In genomic region chr3:36924748-36925521, GRCh38 we compare ENCODE assay signal across 18 cellular contexts. TPM values are rescaled to one million over a fixed set of nuclear protein-coding genes. Genes with fewer than 3 reads are reported as not detected.
DNase-seq lines count a peak whose midpoint lies in the region; ATAC-seq and TF ChIP-seq lines count a peak whose summit lies in the region.
"Had no signal": no experiment of that assay in that cellular context is flagged by ENCODE, and none has a peak within 500 bp of the region (broad histone marks: within the 10 kb centered on the region; RNA-seq: fewer than 3 reads in every experiment).

No MANE protein-coding gene starts in this region.

- WGBS in thymus = 6% methylated on average over 2 of the region's 2 CpGs

- H3K27ac ChIP-seq in iPS-18a (ENCODE audit: low read length) = no peak overlapping the region
- no peak overlapping the region for H3K27ac ChIP-seq in thymus (ENCODE audit: low read depth)
- no peak overlapping the region for H3K27ac ChIP-seq in tibial artery
- H3K27ac ChIP-seq: thyroid gland had no signal

- H3K4me3 ChIP-seq in iPS-18a (ENCODE audit: low read length) (peak overlapping the region; percentile 40), thymus (ENCODE audit: low read length) (peak overlapping the region; percentile 5), tibial artery (no peak overlapping the region)
- H3K4me3 ChIP-seq: lung, thyroid gland had no signal

- H3K4me1 ChIP-seq in iPS-18a (ENCODE audit: control insufficient read depth, low read depth, low read length) = peaks cover 6% of the 10 kb centered on the region
- H3K4me1 ChIP-seq in thymus (ENCODE audit: control insufficient read depth, insufficient read depth, low read length) = peaks cover 8% of the 10 kb centered on the region
- H3K4me1 ChIP-seq in tibial artery = no peaks in the 10 kb centered on the region
- H3K4me1 ChIP-seq: thyroid gland had no signal

- H3K27me3 Mint-ChIP-seq in activated naive CD8-positive, alpha-beta T cell treated with anti-CD3 and anti-CD28 coated beads, Interleukin-2, amount 50 U/mL, for 24 hours = no peaks in the 10 kb centered on the region
- no peaks in the 10 kb centered on the region for H3K27me3 Mint-ChIP-seq in activated naive CD8-positive, alpha-beta T cell treated with anti-CD3 and anti-CD28 coated beads for 36 hours
- H3K27me3 Mint-ChIP-seq: activated CD8-positive, alpha-beta T cell treated with anti-CD3 and anti-CD28 coated beads for 36 hours had no signal

- H3K9me3 ChIP-seq in iPS-18a (ENCODE audit: control insufficient read depth, low read depth, low read length) = no peaks in the 10 kb centered on the region
- no peaks in the 10 kb centered on the region for H3K9me3 ChIP-seq in thymus (ENCODE audit: control insufficient read depth)
- peaks cover 0 to 5% (median 0%) of the 10 kb centered on the region in 3 donors for H3K9me3 ChIP-seq in tibial artery
- H3K9me3 ChIP-seq: thyroid gland had no signal

- no peak for DNase-seq in activated naive CD8-positive, alpha-beta T cell treated with anti-CD3 and anti-CD28 coated beads, Interleukin-2, amount 50 U/mL, for 24 hours
- DNase-seq in activated naive CD8-positive, alpha-beta T cell treated with anti-CD3 and anti-CD28 coated beads for 36 hours = no peak
- peak; percentile 83 for DNase-seq in OCI-M1 (lab: John Stamatoyannopoulos, UW)
- no peak for DNase-seq in tibial artery
- DNase-seq: activated CD8-positive, alpha-beta T cell treated with anti-CD3 and anti-CD28 coated beads for 36 hours; DND-41; foreskin melanocyte; H7; NCI-H1048; NCI-H2171 treated with DMSO at 0.1 percent for 48 hours; stimulated activated CD4-positive, alpha-beta T cell treated with anti-CD3 and anti-CD28 coated beads, Interleukin-2, amount 100 ng/mL, for 48 hours; thyroid gland had no signal

- H3K36me3 ChIP-seq in iPS-18a (ENCODE audit: control insufficient read depth, low read depth, low read length) (no peaks in the 10 kb centered on the region), thymus (ENCODE audit: control insufficient read depth, insufficient read depth) (no peaks in the 10 kb centered on the region), tibial artery (no peaks in the 10 kb centered on the region)
- H3K36me3 ChIP-seq: thyroid gland had no signal

- TF ChIP-seq CTCF in tibial artery (IDR thresholded peaks at IDR 0.05) = no peak

- H3K27me3 ChIP-seq in iPS-18a (ENCODE audit: control insufficient read depth, insufficient read depth, low read length) = no peaks in the 10 kb centered on the region
- H3K27me3 ChIP-seq in thymus (ENCODE audit: control insufficient read depth, insufficient read depth) = no peaks in the 10 kb centered on the region
- H3K27me3 ChIP-seq in tibial artery = no peaks in the 10 kb centered on the region
- H3K27me3 ChIP-seq: thyroid gland had no signal

- H3K27ac Mint-ChIP-seq in activated naive CD8-positive, alpha-beta T cell treated with anti-CD3 and anti-CD28 coated beads, Interleukin-2, amount 50 U/mL, for 24 hours = no peak overlapping the region
- H3K27ac Mint-ChIP-seq in activated naive CD8-positive, alpha-beta T cell treated with anti-CD3 and anti-CD28 coated beads for 36 hours = no peak overlapping the region
- H3K27ac Mint-ChIP-seq: activated CD8-positive, alpha-beta T cell treated with anti-CD3 and anti-CD28 coated beads for 36 hours had no signal

- peak overlapping the region; percentile 47 for H3K4me3 Mint-ChIP-seq in activated naive CD8-positive, alpha-beta T cell treated with anti-CD3 and anti-CD28 coated beads, Interleukin-2, amount 50 U/mL, for 24 hours
- no peak overlapping the region for H3K4me3 Mint-ChIP-seq in activated naive CD8-positive, alpha-beta T cell treated with anti-CD3 and anti-CD28 coated beads for 36 hours
- H3K4me3 Mint-ChIP-seq: activated CD8-positive, alpha-beta T cell treated with anti-CD3 and anti-CD28 coated beads for 36 hours had no signal

- peaks cover 13% of the 10 kb centered on the region for H3K36me3 Mint-ChIP-seq in activated naive CD8-positive, alpha-beta T cell treated with anti-CD3 and anti-CD28 coated beads, Interleukin-2, amount 50 U/mL, for 24 hours (ENCODE audit: low read depth)
- H3K36me3 Mint-ChIP-seq in activated naive CD8-positive, alpha-beta T cell treated with anti-CD3 and anti-CD28 coated beads for 36 hours = peaks cover 12% of the 10 kb centered on the region

- no peak for ATAC-seq in activated naive CD8-positive, alpha-beta T cell treated with anti-CD3 and anti-CD28 coated beads, Interleukin-2, amount 50 U/mL, for 24 hours
- no peak for ATAC-seq in HG03025 (IDR thresholded peaks at IDR 0.05; ENCODE audit: low FRiP score, unreplicated experiment)
- ATAC-seq in HG03439 (IDR thresholded peaks at IDR 0.05; ENCODE audit: unreplicated experiment) = no peak
- ATAC-seq: activated CD8-positive, alpha-beta T cell treated with anti-CD3 and anti-CD28 coated beads for 36 hours; sciatic nerve had no signal

- peaks cover 15% of the 10 kb centered on the region for H3K9me3 Mint-ChIP-seq in activated naive CD8-positive, alpha-beta T cell treated with anti-CD3 and anti-CD28 coated beads, Interleukin-2, amount 50 U/mL, for 24 hours
- H3K9me3 Mint-ChIP-seq in activated naive CD8-positive, alpha-beta T cell treated with anti-CD3 and anti-CD28 coated beads for 36 hours = peaks cover 13% of the 10 kb centered on the region

- intact Hi-C loops in tibial artery (cut with DNase I; ENCODE audit: low total_unique reads) = no loop called here

- peaks cover 17% of the 10 kb centered on the region for H3K4me1 Mint-ChIP-seq in activated naive CD8-positive, alpha-beta T cell treated with anti-CD3 and anti-CD28 coated beads, Interleukin-2, amount 50 U/mL, for 24 hours
- peaks cover 14% of the 10 kb centered on the region for H3K4me1 Mint-ChIP-seq in activated naive CD8-positive, alpha-beta T cell treated with anti-CD3 and anti-CD28 coated beads for 36 hours

- H3K9ac ChIP-seq in iPS-18a (ENCODE audit: low read length) = peak overlapping the region; percentile 32

RNA-seq across cellular contexts. Expression of gene TRANK1, which starts 19.9 kb away (rescaled TPM):
- total RNA-seq in activated naive CD8-positive, alpha-beta T cell treated with anti-CD3 and anti-CD28 coated beads for 36 hours = 10 to 100 TPM; 17.2 to 20.7 TPM
- polyA plus RNA-seq in thymus = 6.8 TPM

Comparison
In these comparisons a context has a peak if more than half of its experiments do, and no peak if none do; other contexts are left out.
1. H3K4me3 ChIP-seq: peak in iPS-18a (single experiment) and thymus (single experiment); none in tibial artery (0 of 2).